ENCODE assay signal across 19 cellular contexts in the genomic region with DNA sequence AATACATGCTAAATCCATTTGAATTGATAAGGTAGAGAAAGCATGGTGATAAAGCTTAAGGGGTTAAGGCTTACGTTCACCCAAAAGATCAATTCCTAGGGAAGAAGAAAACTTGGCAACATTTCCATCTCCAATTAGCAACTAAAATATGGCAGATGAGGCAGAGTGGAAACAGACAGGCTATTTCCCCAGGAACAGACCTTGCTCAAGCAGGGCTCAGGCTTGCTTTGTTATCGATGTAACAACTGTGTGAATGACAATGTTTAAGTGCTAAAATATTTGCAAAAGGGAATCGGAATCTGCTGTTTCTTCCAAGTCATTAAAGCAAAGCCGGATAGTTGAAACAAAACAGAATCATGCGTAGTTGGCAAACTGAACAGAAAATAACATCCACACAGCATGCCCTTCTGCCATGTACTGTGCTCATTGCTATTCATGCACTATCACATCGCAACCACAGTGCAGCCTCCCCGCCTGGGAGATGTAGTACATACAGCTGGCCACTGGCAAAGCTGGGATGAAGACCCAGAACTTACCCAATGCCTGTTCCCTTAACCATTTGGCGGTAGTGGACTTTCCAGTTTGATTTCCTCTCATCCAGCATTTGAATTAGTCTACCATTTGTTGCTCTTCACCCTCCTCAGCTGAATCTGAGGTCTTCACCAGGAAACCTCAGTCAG.
DNase-seq lines count a peak whose midpoint lies in the region; ATAC-seq, FAIRE-seq and TF ChIP-seq lines count a peak whose summit lies in the region.
"Had no signal": no experiment of that assay in that cellular context is flagged by ENCODE, and none has a peak within 500 bp of the region (broad histone marks: within the 10 kb centered on the region; RNA-seq: fewer than 3 reads in every experiment).

No MANE protein-coding gene starts in this region.

- no CpG with 5 or more reads among the region's 8 CpGs for WGBS in neuronal stem cell (ENCODE audit: extremely low coverage in 2 of 2, insufficient read length in 2 of 2, insufficient replicate concordance in 1 of 2), 2 donors

- no peak overlapping the region for H2BK15ac ChIP-seq in neuronal stem cell (ENCODE audit: low read length)

- H3K23ac ChIP-seq in neuronal stem cell (ENCODE audit: low read depth, low read length, poor library complexity): no peak overlapping the region

- no peak for TF ChIP-seq CTCF in bronchial epithelial cell (IDR thresholded peaks at IDR 0.05; ENCODE audit: insufficient read depth, low read length, severe bottlenecking)

- H2AFZ ChIP-seq in neuronal stem cell (ENCODE audit: low read length): peak overlapping the region; percentile 2

- no peak overlapping the region for H4K91ac ChIP-seq in neuronal stem cell (ENCODE audit: low read depth, low read length, poor library complexity)

- no peak overlapping the region for H2AK5ac ChIP-seq in neuronal stem cell (ENCODE audit: low read depth, low read length)

- ATAC-seq in GM18868 (IDR thresholded peaks at IDR 0.05; ENCODE audit: unreplicated experiment) (no peak), GM18867 (IDR thresholded peaks at IDR 0.05; ENCODE audit: unreplicated experiment) (no peak)
- ATAC-seq: activated CD8-positive, alpha-beta memory T cell treated with anti-CD3 and anti-CD28 coated beads, Interleukin-2, amount 10 ng/mL, durations not matched to agents 7 days and 5 days; effector memory CD8-positive, alpha-beta T cell; mucosa of descending colon had no signal

- H3K9me3 ChIP-seq in neuronal stem cell (replicated peaks in 1 of 2; ENCODE audit: control insufficient read depth in 2 of 2, insufficient read depth in 1 of 2, low read depth in 1 of 2, low read length in 2 of 2): no peaks in the 10 kb centered on the region
- H3K9me3 ChIP-seq: mucosa of descending colon had no signal

- CTCF ChIA-PET in HEK293T (lab: Yijun Ruan, JAX): no interaction called here

- POLR2A ChIA-PET in HEK293T (lab: Yijun Ruan, JAX): no interaction called here

- H3K9ac ChIP-seq in neuronal stem cell (ENCODE audit: low read depth, low read length, poor library complexity): no peak overlapping the region

- H3K36me3 ChIP-seq in bronchial epithelial cell (ENCODE audit: control insufficient read depth, insufficient read depth, low read length) (no peaks in the 10 kb centered on the region), neuronal stem cell (replicated peaks in 1 of 2; ENCODE audit: control insufficient read depth in 2 of 2, insufficient read depth in 2 of 2, low read length in 2 of 2) (no peaks in the 10 kb centered on the region)

- peak; percentile 64 for FAIRE-seq in bronchial epithelial cell (lab: Jason Lieb, UNC)

- peaks cover 4 to 8% of the 10 kb centered on the region in 2 donors for H3K4me1 ChIP-seq in neuronal stem cell (ENCODE audit: control insufficient read depth in 2 of 2, insufficient read depth in 1 of 2, low read depth in 1 of 2, low read length in 2 of 2)

- H3K4ac ChIP-seq in neuronal stem cell (ENCODE audit: low read length): no peak overlapping the region

- no peak overlapping the region for H3K14ac ChIP-seq in neuronal stem cell (ENCODE audit: low read length)

- H3K27ac ChIP-seq in neuronal stem cell (replicated peaks; ENCODE audit: low read length): no peak overlapping the region

- H4K8ac ChIP-seq in neuronal stem cell (ENCODE audit: low read depth, low read length): no peak overlapping the region

- H2BK5ac ChIP-seq in neuronal stem cell (ENCODE audit: low read length): no peak overlapping the region

- H3K27me3 ChIP-seq in bronchial epithelial cell (ENCODE audit: control insufficient read depth, insufficient read depth, low read length) (no peaks in the 10 kb centered on the region), neuronal stem cell (ENCODE audit: control insufficient read depth in 3 of 3, insufficient read depth in 3 of 3, low read depth in 1 of 3, low read length in 3 of 3) (no peaks in the 10 kb centered on the region)

- no peak overlapping the region for H3K18ac ChIP-seq in neuronal stem cell (ENCODE audit: low read length)

- DNase-seq in DMS53 (lab: John Stamatoyannopoulos, UW) (peak; percentile 1), DMS53 treated with DMSO at 0.1 percent for 48 hours (lab: John Stamatoyannopoulos, UW; ENCODE audit: unreplicated experiment) (no peak), HEK293T (ENCODE audit: extremely low spot score) (peak; percentile 18), bronchial epithelial cell (ENCODE audit: low read depth) (no peak), neuronal stem cell (ENCODE audit: low spot score) (no peak)
- DNase-seq in effector CD8-positive, alpha-beta T cell (lab: John Stamatoyannopoulos, UW): no peak
- DNase-seq: 8988T; activated CD4-positive, alpha-beta T cell treated with anti-CD3 and anti-CD28 coated beads for 48 hours; activated CD8-positive, alpha-beta memory T cell treated with anti-CD3 and anti-CD28 coated beads, Interleukin-2, amount 10 ng/mL, durations not matched to agents 7 days and 5 days; activated naive CD8-positive, alpha-beta T cell treated with anti-CD3 and anti-CD28 coated beads for 36 hours; effector memory CD8-positive, alpha-beta T cell; KBM-7; mucosa of descending colon; NCI-H1930; NCI-H524 treated with DMSO at 0.1 percent for 48 hours; stimulated activated CD4-positive, alpha-beta T cell treated with anti-CD3 and anti-CD28 coated beads, Interleukin-4, amount 100 ng/mL, for 1 hour; trophoblast cell had no signal

- no peak overlapping the region for H2BK12ac ChIP-seq in neuronal stem cell (ENCODE audit: low read length)

- no peaks in the 10 kb centered on the region for H3K79me1 ChIP-seq in neuronal stem cell (ENCODE audit: low read depth, low read length)

- H2BK120ac ChIP-seq in neuronal stem cell (ENCODE audit: low read depth, low read length): no peak overlapping the region

- H3K4me3 ChIP-seq in bronchial epithelial cell (ENCODE audit: low read depth, low read length) (no peak overlapping the region), neuronal stem cell (ENCODE audit: low read length in 2 of 2) (no peak overlapping the region)
- H3K4me3 ChIP-seq: mucosa of descending colon had no signal

- H3K4me2 ChIP-seq in neuronal stem cell (ENCODE audit: insufficient read depth, low read length, poor library complexity, severe bottlenecking): no peak overlapping the region

TF ChIP-seq in HEK293T, 16 proteins besides CTCF, POLR2A, EP300 and RAD21:
- TF ChIP-seq LEF1 (IDR thresholded peaks at IDR 0.05; ENCODE audit: borderline replicate concordance): no peak

Comparison
In these comparisons a context has a peak if more than half of its experiments do, and no peak if none do; other contexts are left out.
1. DNase-seq: peak in DMS53 (single experiment) and HEK293T (single experiment); none in DMS53 treated with DMSO at 0.1 percent for 48 hours (single experiment), bronchial epithelial cell (single experiment), neuronal stem cell (single experiment) and effector CD8-positive, alpha-beta T cell (single experiment).